Comparison of ENCODE assay signal across 12 cellular contexts in the genomic region with DNA sequence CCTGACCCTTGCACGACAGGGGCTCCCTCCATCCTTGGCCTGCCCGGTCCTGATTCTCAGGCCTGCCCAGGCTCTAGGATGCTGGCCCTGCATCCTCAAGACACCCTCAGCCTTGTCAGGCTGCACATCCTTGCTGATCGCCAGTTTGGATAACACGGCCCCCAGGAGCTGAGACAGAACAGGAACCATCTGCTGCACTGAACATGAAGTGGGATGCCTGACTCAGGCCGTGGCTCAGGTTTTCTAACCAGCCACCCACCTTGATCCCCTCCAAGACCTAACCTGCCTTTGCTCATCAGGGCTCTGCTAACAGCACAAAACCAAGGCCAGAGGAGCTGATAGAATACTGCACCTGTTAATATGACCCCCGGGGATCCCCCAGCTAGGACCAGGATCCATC. TPM values are rescaled to one million over a fixed set of nuclear protein-coding genes. Genes with fewer than 3 reads are reported as not detected.
DNase-seq lines count a peak whose midpoint lies in the region; ATAC-seq, FAIRE-seq and TF ChIP-seq lines count a peak whose summit lies in the region.
"Had no signal": no experiment of that assay in that cellular context is flagged by ENCODE, and none has a peak within 500 bp of the region (broad histone marks: within the 10 kb centered on the region; RNA-seq: fewer than 3 reads in every experiment).

No MANE protein-coding gene starts in this region.

- no peak overlapping the region for H3K27ac ChIP-seq in HepG2 (ENCODE audit: extremely low read length, insufficient read depth, low read length)
- H3K27ac ChIP-seq: GM23248 had no signal

- H3K36me3 Mint-ChIP-seq in CD14-positive monocyte (peaks cover 71 to 96% of the 10 kb centered on the region in 2 donors), activated B cell treated with CpG ODN at 0.5 μM for 24 hours (ENCODE audit: low read depth) (peaks cover 84% of the 10 kb centered on the region), neural crest cell (ENCODE audit: low read depth) (peaks cover 5% of the 10 kb centered on the region)

- DNase-seq in CD14-positive monocyte (ENCODE audit: low spot score), result peak; percentile 43
- no peak for DNase-seq in activated B cell treated with CpG ODN at 0.5 μM for 24 hours
- DNase-seq in neural crest cell (ENCODE audit: low read depth, low spot score), result no peak
- DNase-seq in HepG2 (ENCODE audit: low spot score), result no peak
- DNase-seq in NCI-H524 (lab: John Stamatoyannopoulos, UW), result no peak
- DNase-seq in HAP-1 (ENCODE audit: low spot score in 2 of 2), result no peak
- DNase-seq: BE2C, DMS53, GM23248 had no signal

- POLR2A ChIA-PET in activated B cell treated with CpG ODN at 0.5 μM for 24 hours (lab: Charles Lee) (interaction anchor here (0.5 to 3.8 kb wide), 13 partner anchors 8 to 231 kb away, joined by 3 to 66 read pairs (median 9); a partner anchor contains a TSS), HepG2 (lab: Yijun Ruan, JAX) (no interaction called here)

- intact Hi-C loops in CD14-positive monocyte (cut with micrococcal nuclease), result loop anchor here in 1 of 2 donors (5.0 to 10.0 kb wide), 2 partner anchors 374 to 791 kb away; no protein-coding TSS in a partner anchor
- intact Hi-C loops in activated B cell treated with CpG ODN at 0.5 μM for 24 hours (cut with micrococcal nuclease), result no loop called here
- intact Hi-C loops in HepG2 (cut with micrococcal nuclease; ENCODE audit: unreplicated experiment), result no loop called here

- no peak for FAIRE-seq in HepG2 (lab: Jason Lieb, UNC)
- FAIRE-seq: A204.1, H54 had no signal

- TF ChIP-seq EP300 in HepG2 (IDR thresholded peaks at IDR 0.05; ENCODE audit: low read depth in 2 of 2, low read length in 2 of 2) (no peak), HepG2 (CRISPR knock-in tag; IDR thresholded peaks at IDR 0.05; ENCODE audit: borderline replicate concordance) (no peak)

- H3K4me2 ChIP-seq in HepG2 (ENCODE audit: low read depth, low read length), result no peak overlapping the region

- H3K27me3 ChIP-seq in HepG2 (ENCODE audit: control insufficient read depth in 1 of 2, insufficient read depth in 2 of 2, low read length in 2 of 2) (no peaks in the 10 kb centered on the region), HAP-1 (ENCODE audit: low read depth) (no peaks in the 10 kb centered on the region)
- H3K27me3 ChIP-seq: BE2C had no signal

- no TSS peak for BruUV-seq in HepG2 (replicated peaks; lab: Mats Ljungman, UMichigan)

- H3K9ac ChIP-seq in HepG2 (ENCODE audit: insufficient read depth, low read depth, low read length), result no peak overlapping the region
- H3K9ac ChIP-seq: GM23248 had no signal

- in situ Hi-C loops in HepG2 (cut with HindIII; ENCODE audit: extremely low pct_ligation_motif_present, low pct_unique_long_range_greater_than_20kb), result no loop called here
- in situ Hi-C loops in HAP-1 (cut with MboI; ENCODE audit: low sequenced_read_pairs), result no loop called here

- peak overlapping the region in 1 of 7 donors; percentile 27 for H3K27ac Mint-ChIP-seq in CD14-positive monocyte
- H3K27ac Mint-ChIP-seq in activated B cell treated with CpG ODN at 0.5 μM for 24 hours, result peak overlapping the region; percentile 61
- H3K27ac Mint-ChIP-seq in neural crest cell (ENCODE audit: unreplicated experiment), result peak overlapping the region; percentile 84

- TF ChIP-seq POLR2A in HepG2 (IDR thresholded peaks at IDR 0.05; ENCODE audit: insufficient read depth in 1 of 2, low read depth in 2 of 2, low read length in 2 of 2), result no peak

- H3K79me2 ChIP-seq in HepG2 (ENCODE audit: insufficient read depth, low read length), result no peaks in the 10 kb centered on the region

- H3K27me3 Mint-ChIP-seq in CD14-positive monocyte (ENCODE audit: low read depth in 3 of 3) (peaks cover 0 to 2% (median 1%) of the 10 kb centered on the region in 3 donors), activated B cell treated with CpG ODN at 0.5 μM for 24 hours (no peaks in the 10 kb centered on the region), neural crest cell (ENCODE audit: low read depth) (no peaks in the 10 kb centered on the region)

- H3K4me3 ChIP-seq in HepG2 (replicated peaks in 1 of 3; ENCODE audit: insufficient read depth in 1 of 3, low read depth in 2 of 3, low read length in 3 of 3), result no peak overlapping the region
- H3K4me3 ChIP-seq in HAP-1, result no peak overlapping the region
- H3K4me3 ChIP-seq: GM23248 had no signal

- H3K4me1 ChIP-seq in HepG2 (ENCODE audit: insufficient read depth, low read length) (peaks cover 5% of the 10 kb centered on the region; the same call in 1 of the 2 replicates), HAP-1 (no peaks in the 10 kb centered on the region)
- H3K4me1 ChIP-seq: BE2C had no signal

- no peak for TF ChIP-seq CTCF in CD14-positive monocyte (IDR thresholded peaks at IDR 0.05)
- no peak for TF ChIP-seq CTCF in activated B cell treated with CpG ODN at 0.5 μM for 24 hours (IDR thresholded peaks at IDR 0.05)
- TF ChIP-seq CTCF in neural crest cell (conservative IDR thresholded peaks at IDR 0.05), result no peak
- no peak for TF ChIP-seq CTCF in HepG2 (CRISPR knock-in tag; IDR thresholded peaks at IDR 0.05)

- CTCF ChIA-PET in activated B cell treated with CpG ODN at 0.5 μM for 24 hours (lab: Charles Lee), result interaction anchor here (1.3 to 5.7 kb wide), 5 partner anchors 20 to 230 kb away, joined by 4 to 83 read pairs (median 21); a partner anchor contains a TSS
- CTCF ChIA-PET in HepG2 (lab: Yijun Ruan, JAX; ENCODE audit: low intra/inter-chr PET ratio, low total read pairs), result no interaction called here

- no peaks in the 10 kb centered on the region for H4K20me1 ChIP-seq in HepG2 (ENCODE audit: insufficient read depth, low read length)

- no peaks in the 10 kb centered on the region for H3K9me3 Mint-ChIP-seq in CD14-positive monocyte
- no peaks in the 10 kb centered on the region for H3K9me3 Mint-ChIP-seq in activated B cell treated with CpG ODN at 0.5 μM for 24 hours
- no peaks in the 10 kb centered on the region for H3K9me3 Mint-ChIP-seq in neural crest cell

- H3K36me3 ChIP-seq in HepG2 (replicated peaks in 1 of 2; ENCODE audit: control insufficient read depth in 1 of 2, insufficient read depth in 2 of 2, low read length in 2 of 2), result peaks cover 31 to 71% of the 10 kb centered on the region in 2 experiments; a peak in 4 of 5 replicates
- peaks cover 56% of the 10 kb centered on the region for H3K36me3 ChIP-seq in HAP-1 (replicated peaks)

- 94% methylated on average over 4 of the region's 6 CpGs for WGBS in HepG2 (ENCODE audit: low lambda C conversion rate)

- H3K9me3 ChIP-seq in HepG2 (ENCODE audit: low read length) (no peaks in the 10 kb centered on the region), HAP-1 (no peaks in the 10 kb centered on the region)
- H3K9me3 ChIP-seq: BE2C had no signal

- ATAC-seq in activated B cell treated with CpG ODN at 0.5 μM for 24 hours (ENCODE audit: low read depth) (no peak), HepG2 (no peak), GM18517 (IDR thresholded peaks at IDR 0.05; ENCODE audit: unreplicated experiment) (no peak)

- no peak overlapping the region for H2AFZ ChIP-seq in HepG2 (ENCODE audit: low read length)
- H2AFZ ChIP-seq: GM23248 had no signal

- peaks cover 10% of the 10 kb centered on the region for H3K4me1 Mint-ChIP-seq in CD14-positive monocyte
- peaks cover 37% of the 10 kb centered on the region for H3K4me1 Mint-ChIP-seq in activated B cell treated with CpG ODN at 0.5 μM for 24 hours
- H3K4me1 Mint-ChIP-seq in neural crest cell, result no peaks in the 10 kb centered on the region

- TF ChIP-seq RAD21 in HepG2 (CRISPR knock-in tag; IDR thresholded peaks at IDR 0.05), result no peak

- H3K4me3 Mint-ChIP-seq in CD14-positive monocyte, result no peak overlapping the region
- no peak overlapping the region for H3K4me3 Mint-ChIP-seq in activated B cell treated with CpG ODN at 0.5 μM for 24 hours
- H3K4me3 Mint-ChIP-seq in neural crest cell, result no peak overlapping the region

TF ChIP-seq in HepG2, 621 proteins besides CTCF, POLR2A, EP300 and RAD21 (continues in another document):
- TF ChIP-seq JUNB (CRISPR knock-in tag; IDR thresholded peaks at IDR 0.05; ENCODE audit: borderline replicate concordance) (no peak), RELA (CRISPR knock-in tag; IDR thresholded peaks at IDR 0.05) (no peak), JUN (CRISPR knock-in tag; IDR thresholded peaks at IDR 0.05) (no peak), STAG1 (CRISPR knock-in tag; IDR thresholded peaks at IDR 0.05) (no peak), AKAP8 (CRISPR knock-in tag; IDR thresholded peaks at IDR 0.05) (no peak), ZNF777 (CRISPR knock-in tag; IDR thresholded peaks at IDR 0.05) (no peak), BCL6 (CRISPR knock-in tag; IDR thresholded peaks at IDR 0.05) (no peak)

RNA-seq across cellular contexts. Expression of a gene that starts 56.0 kb away (rescaled TPM):
- 1 to 10 TPM; 5.2 to 6.1 TPM for polyA plus RNA-seq in CD14-positive monocyte
- 81.0 and 86.3 TPM in 2 replicates for total RNA-seq in activated B cell treated with CpG ODN at 0.5 μM for 24 hours
- 57.6 and 62.9 TPM in 2 replicates for total RNA-seq in neural crest cell
- 7.0 and 8.6 TPM in 2 replicates for total RNA-seq in HepG2 (2016; rRNA removed; fragmentation: Illumina TruSeq; extraction: Trizol)
- 3.7 and 4.1 TPM in 2 replicates for total RNA-seq in HepG2 (2016; cell fraction: cytosol; rRNA removed; fragmentation: Illumina TruSeq; extraction: Trizol; ENCODE audit: low read depth)
- total RNA-seq in HepG2 (2016; cell fraction: insoluble cytoplasmic fraction; rRNA removed; fragmentation: Illumina TruSeq; extraction: Trizol), result 8.4 and 8.7 TPM in 2 replicates
- total RNA-seq in HepG2 (2016; cell fraction: membrane; rRNA removed; fragmentation: Illumina TruSeq; extraction: Trizol), result 5.5 and 7.2 TPM in 2 replicates
- 16.1 and 18.4 TPM in 2 replicates for total RNA-seq in HepG2 (2016; cell fraction: nucleus; rRNA removed; fragmentation: Illumina TruSeq; extraction: Trizol)
- polyA plus RNA-seq in HepG2 (2011; rRNA removed), result 14.0 and 16.5 TPM in 2 replicates
- 8.2 and 8.5 TPM in 2 replicates for polyA plus RNA-seq in HepG2 (2011; cell fraction: cytosol; rRNA removed)
- 28.2 and 31.7 TPM in 2 replicates for polyA plus RNA-seq in HepG2 (2011; cell fraction: nucleus; rRNA removed)
- 23.7 and 24.6 TPM in 2 replicates for polyA plus RNA-seq in HepG2 (2012)
- polyA plus RNA-seq in HepG2 (2016; cell fraction: cytosol; fragmentation: Illumina TruSeq; extraction: Trizol; ENCODE audit: low read depth), result 2.8 TPM in 2 replicates
- polyA plus RNA-seq in HepG2 (2016; cell fraction: insoluble cytoplasmic fraction; fragmentation: Illumina TruSeq; extraction: Trizol; ENCODE audit: low read depth), result 18.3 and 21.1 TPM in 2 replicates
- 3.9 and 5.1 TPM in 2 replicates for polyA plus RNA-seq in HepG2 (2016; cell fraction: membrane; fragmentation: Illumina TruSeq; extraction: Trizol; ENCODE audit: low read depth)
- polyA plus RNA-seq in HepG2 (2016; cell fraction: nucleus; fragmentation: Illumina TruSeq; extraction: Trizol; ENCODE audit: insufficient read depth, low read depth), result 25.3 and 31.3 TPM in 2 replicates
- 22.5 and 23.7 TPM in 2 replicates for polyA minus RNA-seq in HepG2 (2011; rRNA and poly(A)+ RNA removed; ENCODE audit: low replicate concordance)
- 13.0 and 19.8 TPM in 2 replicates for polyA minus RNA-seq in HepG2 (2011; cell fraction: cytosol; rRNA and poly(A)+ RNA removed)
- polyA minus RNA-seq in HepG2 (2011; cell fraction: nucleus; rRNA and poly(A)+ RNA removed), result 31.8 and 42.8 TPM in 2 replicates
